ENCODE assay signal across 8 cellular contexts in the genomic region with DNA sequence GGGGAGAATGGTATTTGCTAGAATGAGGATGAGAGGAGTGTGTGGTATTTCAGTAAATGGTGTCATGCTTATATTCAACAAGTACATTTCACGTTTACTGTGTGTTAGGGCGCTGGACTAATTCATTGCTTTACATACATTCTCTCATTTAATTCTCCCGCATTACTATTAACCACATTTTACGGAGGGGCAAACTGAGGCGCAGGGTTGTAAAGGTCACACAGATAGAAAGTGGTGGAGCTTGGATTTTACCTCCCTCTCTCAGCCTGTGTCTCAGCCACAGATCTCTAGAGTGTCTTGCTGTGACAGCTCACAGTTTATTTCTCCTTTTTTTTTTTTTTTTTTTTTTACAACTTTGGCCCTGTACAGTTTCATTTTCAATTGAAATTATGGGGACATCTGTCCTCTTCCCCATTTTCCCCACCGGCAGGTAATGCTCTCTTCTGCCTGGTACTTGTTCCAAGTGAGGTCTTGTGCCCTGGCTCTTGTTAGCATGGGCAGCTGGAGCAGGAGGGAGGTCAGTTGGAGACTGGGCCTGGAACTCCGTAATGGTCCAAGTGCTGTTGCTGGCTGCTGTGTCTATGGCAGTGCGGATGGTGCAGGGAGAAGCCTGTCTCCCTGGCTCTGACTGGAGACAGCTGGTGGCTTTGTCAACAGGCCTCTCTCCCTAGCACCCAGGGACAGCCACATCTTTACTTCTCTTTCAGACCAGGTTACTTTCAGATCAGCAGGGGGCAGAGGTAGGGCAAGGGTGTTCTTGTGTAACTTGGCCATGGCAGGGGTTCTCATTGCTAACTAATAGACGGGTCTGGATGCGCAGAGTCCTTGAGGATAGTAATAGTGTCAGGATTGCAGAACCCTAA. TPM values are rescaled to one million over a fixed set of nuclear protein-coding genes. Genes with fewer than 3 reads are reported as not detected.
DNase-seq lines count a peak whose midpoint lies in the region; ATAC-seq and TF ChIP-seq lines count a peak whose summit lies in the region.

No MANE protein-coding gene starts in this region.

- in situ Hi-C loops in SK-MEL-5 (cut with HindIII; ENCODE audit: low pct_unique_long_range_greater_than_20kb, low sequenced_read_pairs): no loop called here

- POLR2A ChIA-PET in CD4-positive, alpha-beta memory T cell (lab: Charles Lee; ENCODE audit: partially characterized antibody): interaction anchor here (0.7 kb wide), 1 partner anchor 125 kb away, joined by 4 read pairs; no protein-coding TSS in a partner anchor

- TF ChIP-seq CTCF in endothelial cell (IDR thresholded peaks at IDR 0.05; ENCODE audit: unreplicated experiment): no peak

- no peaks in the 10 kb centered on the region for H3K9me3 ChIP-seq in CD4-positive, alpha-beta memory T cell (ENCODE audit: control insufficient read depth in 1 of 2, low read length in 2 of 2)
- no peaks in the 10 kb centered on the region for H3K9me3 ChIP-seq in aorta (ENCODE audit: control insufficient read depth, low read length)

- CTCF ChIA-PET in CD4-positive, alpha-beta memory T cell (lab: Charles Lee; ENCODE audit: partially characterized antibody): interaction anchor here (0.7 to 1.5 kb wide), 2 partner anchors 12 to 37 kb away, joined by 3 to 5 read pairs; no protein-coding TSS in a partner anchor

- intact Hi-C loops in CD4-positive, alpha-beta memory T cell (cut with micrococcal nuclease): no loop called here
- intact Hi-C loops in aorta (cut with DNase I): loop anchor here (5.0 to 10.0 kb wide), 2 partner anchors 35 to 57 kb away; no protein-coding TSS in a partner anchor

- peaks cover 7% of the 10 kb centered on the region for H3K4me1 ChIP-seq in CD4-positive, alpha-beta memory T cell (ENCODE audit: insufficient read depth, low read length)
- H3K4me1 ChIP-seq in aorta (ENCODE audit: control insufficient read depth in 1 of 2, insufficient read depth in 2 of 2, low read length in 2 of 2): peaks cover 12 to 25% of the 10 kb centered on the region in 2 donors

- peaks cover 2 to 15% of the 10 kb centered on the region in 2 donors for H3K27me3 Mint-ChIP-seq in CD4-positive, alpha-beta memory T cell
- peaks cover 22% of the 10 kb centered on the region for H3K27me3 Mint-ChIP-seq in endothelial cell (ENCODE audit: unreplicated experiment)

- H3K27ac ChIP-seq in CD4-positive, alpha-beta memory T cell (ENCODE audit: low read depth, low read length): no peak overlapping the region
- H3K27ac ChIP-seq in aorta (ENCODE audit: low read depth in 1 of 2, low read length in 2 of 2): peak overlapping the region; percentile 62 to 99

- ATAC-seq in aorta (ENCODE audit: low FRiP score): no peak
- ATAC-seq in HG02798 (IDR thresholded peaks at IDR 0.05; ENCODE audit: poor library complexity, unreplicated experiment): no peak

- H3K27me3 ChIP-seq in CD4-positive, alpha-beta memory T cell (ENCODE audit: insufficient read depth, low read length): peaks cover 3% of the 10 kb centered on the region
- H3K27me3 ChIP-seq in aorta (ENCODE audit: control insufficient read depth in 1 of 2, insufficient read depth in 2 of 2, low read length in 1 of 2): no peaks in the 10 kb centered on the region

- no peaks in the 10 kb centered on the region for H3K36me3 Mint-ChIP-seq in CD4-positive, alpha-beta memory T cell
- peaks cover 38% of the 10 kb centered on the region for H3K36me3 Mint-ChIP-seq in endothelial cell (ENCODE audit: low read depth, unreplicated experiment)

- H3K4me3 ChIP-seq in CD4-positive, alpha-beta memory T cell (ENCODE audit: low read length in 2 of 2): no peak overlapping the region
- peak overlapping the region; percentile 70 to 92 for H3K4me3 ChIP-seq in aorta (ENCODE audit: low read length in 2 of 2)

- 21 to 23% methylated on average over 10 of the region's 10 CpGs for WGBS in aorta, 2 donors

- H3K36me3 ChIP-seq in CD4-positive, alpha-beta memory T cell (ENCODE audit: insufficient read depth, low read length): no peaks in the 10 kb centered on the region
- no peaks in the 10 kb centered on the region for H3K36me3 ChIP-seq in aorta (ENCODE audit: control insufficient read depth in 1 of 2, insufficient read depth in 2 of 2, low read length in 1 of 2)

- H3K4me1 Mint-ChIP-seq in CD4-positive, alpha-beta memory T cell: peaks cover 2 to 15% (median 12%) of the 10 kb centered on the region in 4 donors
- H3K4me1 Mint-ChIP-seq in endothelial cell (ENCODE audit: unreplicated experiment): peaks cover 62% of the 10 kb centered on the region

- H3K4me3 Mint-ChIP-seq in CD4-positive, alpha-beta memory T cell: peak overlapping the region; percentile 61 to 82 (median 70)
- H3K4me3 Mint-ChIP-seq in endothelial cell (ENCODE audit: unreplicated experiment): peak overlapping the region; percentile 86

- peak overlapping the region in 4 of 7 donors; percentile 68 to 79 (median 73) for H3K27ac Mint-ChIP-seq in CD4-positive, alpha-beta memory T cell
- H3K27ac Mint-ChIP-seq in endothelial cell (ENCODE audit: unreplicated experiment): peak overlapping the region; percentile 75

- H3K9me3 Mint-ChIP-seq in CD4-positive, alpha-beta memory T cell: peaks cover 0 to 2% (median 0%) of the 10 kb centered on the region in 8 donors
- no peaks in the 10 kb centered on the region for H3K9me3 Mint-ChIP-seq in endothelial cell (ENCODE audit: unreplicated experiment)

- no peak for DNase-seq in CD4-positive, alpha-beta memory T cell
- DNase-seq in H4 (ENCODE audit: low spot score) (peak; percentile 48), SK-MEL-5 (ENCODE audit: low read depth, low spot score) (peak; percentile 29), endothelial cell (ENCODE audit: low spot score) (no peak), midbrain (lab: John Stamatoyannopoulos, UW) (peak; percentile 63), aorta (peak in 1 of 2 donors; percentile 56)
- no peak for DNase-seq in stimulated activated CD4-positive, alpha-beta T cell treated with anti-CD3 and anti-CD28 coated beads, Interleukin-4, amount 100 ng/mL, for 24 hours

RNA-seq across cellular contexts. Expression of a gene that starts 20.5 kb away (rescaled TPM):
- under 1 TPM; 0.35 to 0.64 TPM for total RNA-seq in CD4-positive, alpha-beta memory T cell
- under 1 TPM in 1 of 2 donors, not detected in 1; 0.29 TPM for polyA plus RNA-seq in CD4-positive, alpha-beta memory T cell
- total RNA-seq in H4 (2014; rRNA removed; shearing (Covaris generic)): 18.8 and 26.6 TPM in 2 replicates
- total RNA-seq in SK-MEL-5 (2014; rRNA removed; shearing (Covaris generic)): 9.6 and 10.9 TPM in 2 replicates
- polyA plus RNA-seq in SK-MEL-5 (2015; cell fraction: cytosol; rRNA removed): 25.3 and 39.3 TPM in 2 replicates
- 16.7 and 33.0 TPM in 2 replicates for polyA plus RNA-seq in SK-MEL-5 (2015; cell fraction: nucleus; rRNA removed)
- total RNA-seq in endothelial cell (ENCODE audit: unreplicated experiment): 178 TPM
- total RNA-seq in aorta: 100 to 1,000 TPM in 1 of 2 donors, 10 to 100 TPM in 1; 74.0 to 116 TPM
- 10 to 100 TPM; 10.4 to 12.1 TPM for polyA plus RNA-seq in aorta

RNA-seq across cellular contexts. Expression of a gene that starts 37.9 kb away (rescaled TPM):
- 1,000 to 10,000 TPM; 5,260 to 5,575 TPM for total RNA-seq in CD4-positive, alpha-beta memory T cell
- polyA plus RNA-seq in CD4-positive, alpha-beta memory T cell: 1,000 to 10,000 TPM; 7,865 to 9,996 TPM
- total RNA-seq in H4 (2014; rRNA removed; shearing (Covaris generic)): 2,476 and 2,863 TPM in 2 replicates
- total RNA-seq in SK-MEL-5 (2014; rRNA removed; shearing (Covaris generic)): 2,665 and 2,807 TPM in 2 replicates
- 2,027 and 2,592 TPM in 2 replicates for polyA plus RNA-seq in SK-MEL-5 (2015; cell fraction: cytosol; rRNA removed)
- polyA plus RNA-seq in SK-MEL-5 (2015; cell fraction: nucleus; rRNA removed): 301 and 412 TPM in 2 replicates
- total RNA-seq in endothelial cell (ENCODE audit: unreplicated experiment) (2,784 TPM), aorta (1,000 to 10,000 TPM; 1,419 to 1,480 TPM)
- polyA plus RNA-seq in aorta: 1,000 to 10,000 TPM; 3,586 to 6,043 TPM

Comparison
In these comparisons a context has a peak if more than half of its experiments do, and no peak if none do; other contexts are left out.
1. DNase-seq: peak in H4 (single experiment), SK-MEL-5 (single experiment) and midbrain (single experiment); none in CD4-positive, alpha-beta memory T cell (0 of 5), endothelial cell (single experiment) and stimulated activated CD4-positive, alpha-beta T cell treated with anti-CD3 and anti-CD28 coated beads, Interleukin-4, amount 100 ng/mL, for 24 hours (single experiment).
2. H3K4me3 ChIP-seq: peak in aorta (2 of 2); none in CD4-positive, alpha-beta memory T cell (0 of 2).